8 cellular contexts compared by ENCODE assay signal in the genomic region with DNA sequence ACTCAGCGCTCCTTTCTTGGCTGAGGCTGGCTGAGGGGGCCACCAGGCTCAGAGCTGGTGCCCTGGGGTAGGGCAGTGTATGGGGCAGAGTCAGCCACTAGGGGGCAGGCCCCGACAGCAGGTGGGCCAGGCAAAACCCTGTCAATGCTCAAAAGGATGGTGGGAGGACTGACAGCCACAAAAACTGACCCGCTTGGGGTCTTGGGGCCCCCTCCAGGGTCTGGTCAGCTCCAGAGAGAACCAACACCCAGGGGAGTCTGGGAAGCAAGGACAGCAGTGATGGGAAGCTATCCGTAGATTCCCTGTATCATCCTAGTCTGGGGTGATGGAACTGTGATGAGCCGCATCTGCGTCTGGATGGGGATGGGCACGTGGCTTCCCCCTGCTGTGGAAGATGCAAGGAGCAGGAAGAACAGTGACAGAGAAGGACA.
DNase-seq lines count a peak whose midpoint lies in the region; FAIRE-seq and TF ChIP-seq lines count a peak whose summit lies in the region.

No MANE protein-coding gene starts in this region.

- no peaks in the 10 kb centered on the region for H4K20me1 ChIP-seq in neural progenitor cell (ENCODE audit: low read depth)

- H3K36me3 ChIP-seq in KOPT-K1 (ENCODE audit: insufficient read depth, low read length) (no peaks in the 10 kb centered on the region), esophagus squamous epithelium (no peaks in the 10 kb centered on the region), neural progenitor cell (no peaks in the 10 kb centered on the region)

- no peak for FAIRE-seq in GM19239 (lab: Jason Lieb, UNC)

- no peaks in the 10 kb centered on the region for H3K27me3 Mint-ChIP-seq in activated CD4-positive, alpha-beta T cell treated with anti-CD3 and anti-CD28 coated beads, Interleukin-2, amount 10 ng/mL, durations not matched to agents 7 days and 5 days
- peaks cover 7% of the 10 kb centered on the region for H3K27me3 Mint-ChIP-seq in neural progenitor cell (ENCODE audit: insufficient read depth, low read depth)

- DNase-seq in COLO829 (ENCODE audit: low spot score) (peak; percentile 44), GM19239 (ENCODE audit: insufficient read length, low spot score) (peak; percentile 35), esophagus squamous epithelium (lab: John Stamatoyannopoulos, UW) (no peak), neural progenitor cell (ENCODE audit: low spot score) (peak; percentile 81), DMS79 treated with DMSO at 0.1 percent for 48 hours (lab: John Stamatoyannopoulos, UW) (no peak), amniotic stem cell (lab: John Stamatoyannopoulos, UW) (no peak)
- DNase-seq in activated CD4-positive, alpha-beta T cell treated with anti-CD3 and anti-CD28 coated beads, Interleukin-2, amount 10 ng/mL, durations not matched to agents 7 days and 5 days = peak; percentile 43

- H3K27me3 ChIP-seq in esophagus squamous epithelium (no peaks in the 10 kb centered on the region), neural progenitor cell (no peaks in the 10 kb centered on the region)

- no peak overlapping the region for H3K4me3 Mint-ChIP-seq in activated CD4-positive, alpha-beta T cell treated with anti-CD3 and anti-CD28 coated beads, Interleukin-2, amount 10 ng/mL, durations not matched to agents 7 days and 5 days
- no peak overlapping the region for H3K4me3 Mint-ChIP-seq in neural progenitor cell

- no peak overlapping the region for H3K27ac Mint-ChIP-seq in activated CD4-positive, alpha-beta T cell treated with anti-CD3 and anti-CD28 coated beads, Interleukin-2, amount 10 ng/mL, durations not matched to agents 7 days and 5 days
- H3K27ac Mint-ChIP-seq in neural progenitor cell = no peak overlapping the region

- TF ChIP-seq POLR2A in esophagus squamous epithelium (IDR thresholded peaks at IDR 0.05) = no peak

- H3K4me1 ChIP-seq in esophagus squamous epithelium = peaks cover 0 to 35% (median 0%) of the 10 kb centered on the region in 3 donors
- peaks cover 25% of the 10 kb centered on the region for H3K4me1 ChIP-seq in neural progenitor cell

- no peaks in the 10 kb centered on the region for H3K9me3 ChIP-seq in KOPT-K1 (ENCODE audit: insufficient read depth, low read length, poor library complexity, severe bottlenecking)
- H3K9me3 ChIP-seq in esophagus squamous epithelium = no peaks in the 10 kb centered on the region
- no peaks in the 10 kb centered on the region for H3K9me3 ChIP-seq in neural progenitor cell (ENCODE audit: low read depth)

- no peaks in the 10 kb centered on the region for H3K4me1 Mint-ChIP-seq in activated CD4-positive, alpha-beta T cell treated with anti-CD3 and anti-CD28 coated beads, Interleukin-2, amount 10 ng/mL, durations not matched to agents 7 days and 5 days
- H3K4me1 Mint-ChIP-seq in neural progenitor cell = peaks cover 30% of the 10 kb centered on the region

- intact Hi-C loops in esophagus squamous epithelium (cut with DNase I) = no loop called here

- CTCF ChIA-PET in activated CD4-positive, alpha-beta T cell treated with anti-CD3 and anti-CD28 coated beads, Interleukin-2, amount 10 ng/mL, durations not matched to agents 7 days and 5 days (lab: Charles Lee) = interaction anchor here (1.0 kb wide), 1 partner anchor 36 kb away, joined by 3 read pairs; no protein-coding TSS in a partner anchor

- H3K9me3 Mint-ChIP-seq in activated CD4-positive, alpha-beta T cell treated with anti-CD3 and anti-CD28 coated beads, Interleukin-2, amount 10 ng/mL, durations not matched to agents 7 days and 5 days = no peaks in the 10 kb centered on the region
- no peaks in the 10 kb centered on the region for H3K9me3 Mint-ChIP-seq in neural progenitor cell

- no peak overlapping the region for H3K9ac ChIP-seq in neural progenitor cell

- peak overlapping the region; percentile 19 for H2AFZ ChIP-seq in neural progenitor cell (replicated peaks)

- POLR2A ChIA-PET in activated CD4-positive, alpha-beta T cell treated with anti-CD3 and anti-CD28 coated beads, Interleukin-2, amount 10 ng/mL, durations not matched to agents 7 days and 5 days (lab: Charles Lee) = no interaction called here

- H3K27ac ChIP-seq in KOPT-K1 (ENCODE audit: low read depth, low read length, poor library complexity, severe bottlenecking) (peak overlapping the region; percentile 18), esophagus squamous epithelium (peak overlapping the region in 1 of 4 donors; percentile 4), neural progenitor cell (no peak overlapping the region)

- H3K4me3 ChIP-seq in esophagus squamous epithelium (no peak overlapping the region), neural progenitor cell (no peak overlapping the region)

- no peaks in the 10 kb centered on the region for H3K36me3 Mint-ChIP-seq in activated CD4-positive, alpha-beta T cell treated with anti-CD3 and anti-CD28 coated beads, Interleukin-2, amount 10 ng/mL, durations not matched to agents 7 days and 5 days (ENCODE audit: low read depth)
- no peaks in the 10 kb centered on the region for H3K36me3 Mint-ChIP-seq in neural progenitor cell

- TF ChIP-seq CTCF in esophagus squamous epithelium (IDR thresholded peaks at IDR 0.05) (peak; percentile 74 to 91 (median 82)), neural progenitor cell (IDR thresholded peaks at IDR 0.05) (peak; percentile 96)

- H3K4me2 ChIP-seq in neural progenitor cell = peak overlapping the region; percentile 50

- 45 to 47% methylated on average over 5 to 6 of the region's 7 CpGs for WGBS in esophagus squamous epithelium, 2 donors

- H3F3A ChIP-seq in neural progenitor cell (ENCODE audit: low read depth) = peaks cover 16% of the 10 kb centered on the region

- no peaks in the 10 kb centered on the region for H3K79me2 ChIP-seq in neural progenitor cell (ENCODE audit: low read depth)

Comparison
In these comparisons a context has a peak if more than half of its experiments do, and no peak if none do; other contexts are left out.
1. DNase-seq: peak in COLO829 (single experiment), GM19239 (single experiment), activated CD4-positive, alpha-beta T cell treated with anti-CD3 and anti-CD28 coated beads, Interleukin-2, amount 10 ng/mL, durations not matched to agents 7 days and 5 days (single experiment) and neural progenitor cell (single experiment); none in esophagus squamous epithelium (single experiment), DMS79 treated with DMSO at 0.1 percent for 48 hours (single experiment) and amniotic stem cell (single experiment).